9 cellular contexts compared by ENCODE assay signal in genomic region chr15:57218826-57219576, GRCh38.
DNase-seq lines count a peak whose midpoint lies in the region; ATAC-seq and TF ChIP-seq lines count a peak whose summit lies in the region.
"Had no signal": no experiment of that assay in that cellular context is flagged by ENCODE, and none has a peak within 500 bp of the region (broad histone marks: within the 10 kb centered on the region; RNA-seq: fewer than 3 reads in every experiment).

No MANE protein-coding gene starts in this region.

- intact Hi-C loops in posterior cingulate gyrus (cut with DNase I), result loop anchor here (10.0 kb wide), 2 partner anchors 204 to 304 kb away; partner anchors contain the start of gene TCF12

- DNase-seq in DMS153 (lab: John Stamatoyannopoulos, UW) (peak; percentile 82), NCI-H1417 (lab: John Stamatoyannopoulos, UW) (peak; percentile 48 to 81 (median 75)), left kidney (ENCODE audit: low read depth, low spot score) (peak; percentile 85), posterior cingulate gyrus (no peak)
- no peak for DNase-seq in activated CD4-positive, CD25-positive, alpha-beta regulatory T cell treated with anti-CD3 and anti-CD28 coated beads, Interleukin-2, amount 50 U/mL, for 72 hours
- DNase-seq: upper lobe of left lung had no signal

- no peak for ATAC-seq in GM19397 (IDR thresholded peaks at IDR 0.05; ENCODE audit: unreplicated experiment)
- ATAC-seq in GM18858 (IDR thresholded peaks at IDR 0.05; ENCODE audit: unreplicated experiment), result no peak

- peak overlapping the region; percentile 72 for H3K4me3 ChIP-seq in WI38 (ENCODE audit: low read depth, low read length)

- no peak for TF ChIP-seq CTCF in WI38 (IDR thresholded peaks at IDR 0.05; ENCODE audit: low read depth, low read length)

Comparison
In these comparisons a context has a peak if more than half of its experiments do, and no peak if none do; other contexts are left out.
1. DNase-seq: peak in DMS153 (single experiment), NCI-H1417 (3 of 3) and left kidney (single experiment); none in posterior cingulate gyrus (0 of 10) and activated CD4-positive, CD25-positive, alpha-beta regulatory T cell treated with anti-CD3 and anti-CD28 coated beads, Interleukin-2, amount 50 U/mL, for 72 hours (single experiment).